8 cellular contexts compared by ENCODE assay signal in the genomic region with DNA sequence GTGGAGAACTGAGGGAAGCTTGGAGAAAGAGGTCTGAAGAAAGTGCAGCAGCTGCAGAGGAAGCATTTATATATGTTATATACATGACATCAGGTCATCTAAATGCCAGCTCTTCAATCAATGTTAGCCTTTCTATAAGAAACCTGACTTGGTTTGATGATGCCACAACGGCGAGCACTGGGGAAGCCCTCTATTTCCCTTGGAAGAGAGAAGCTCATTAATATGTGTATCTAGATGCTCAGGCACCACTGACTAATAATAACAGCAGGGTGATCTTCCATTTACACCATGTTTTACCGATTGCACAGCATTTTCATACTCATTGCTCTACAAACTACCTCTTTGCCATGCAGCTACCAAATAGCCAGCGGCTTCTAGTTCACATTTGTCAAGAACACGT. TPM values are rescaled to one million over a fixed set of nuclear protein-coding genes. Genes with fewer than 3 reads are reported as not detected.
DNase-seq lines count a peak whose midpoint lies in the region; ATAC-seq, FAIRE-seq and TF ChIP-seq lines count a peak whose summit lies in the region.

No MANE protein-coding gene starts in this region.

- H3K27ac ChIP-seq in Panc1 (ENCODE audit: low read length) (peak overlapping the region; percentile 92), epithelial cell of prostate (peak overlapping the region; percentile 73), small intestine (ENCODE audit: low read depth in 1 of 2, low read length in 1 of 2) (no peak overlapping the region)

- POLR2A ChIA-PET in Panc1 (lab: Charles Lee): no interaction called here

- peaks cover 12% of the 10 kb centered on the region for H3K4me1 Mint-ChIP-seq in progenitor cell of endocrine pancreas (ENCODE audit: low read depth)

- DNase-seq in Panc1 (ENCODE audit: low read depth, low spot score) (no peak), epithelial cell of prostate (ENCODE audit: low read depth, low spot score) (no peak), progenitor cell of endocrine pancreas (ENCODE audit: low spot score, unreplicated experiment) (no peak), NCI-H1436 treated with DMSO at 0.1 percent for 48 hours (lab: John Stamatoyannopoulos, UW) (no peak), SKM-1 (lab: John Stamatoyannopoulos, UW; ENCODE audit: unreplicated experiment) (no peak), small intestine (no peak)

- ATAC-seq in Panc1 (no peak), HG03039 (IDR thresholded peaks at IDR 0.05; ENCODE audit: unreplicated experiment) (no peak)

- no peak for TF ChIP-seq CTCF in Panc1 (IDR thresholded peaks at IDR 0.05)
- no peak for TF ChIP-seq CTCF in progenitor cell of endocrine pancreas (IDR thresholded peaks at IDR 0.05; ENCODE audit: unreplicated experiment)

- H3K27me3 ChIP-seq in Panc1 (ENCODE audit: control insufficient read depth, insufficient read depth, low read length): no peaks in the 10 kb centered on the region
- no peaks in the 10 kb centered on the region for H3K27me3 ChIP-seq in small intestine (ENCODE audit: control insufficient read depth in 2 of 2, insufficient read depth in 2 of 2, low read length in 2 of 2)

- H3K4me1 ChIP-seq in Panc1 (ENCODE audit: control insufficient read depth, insufficient read depth, low read length) (peaks cover 12% of the 10 kb centered on the region), small intestine (ENCODE audit: control insufficient read depth in 2 of 2, insufficient read depth in 1 of 2, low read depth in 1 of 2, low read length in 1 of 2) (no peaks in the 10 kb centered on the region)

- BruUV-seq in Panc1 (replicated peaks; lab: Mats Ljungman, UMichigan): TSS peak; percentile 63

- peak overlapping the region; percentile 97 for H3K4me3 Mint-ChIP-seq in progenitor cell of endocrine pancreas (ENCODE audit: low read depth)

- no peak for FAIRE-seq in small intestine (lab: Jason Lieb, UNC)

- H3K27ac Mint-ChIP-seq in progenitor cell of endocrine pancreas: no peak overlapping the region

- H3K4me3 ChIP-seq in GM08714 (ENCODE audit: low read length) (peak overlapping the region; percentile 90), Panc1 (ENCODE audit: low read depth in 2 of 2, low read length in 2 of 2) (peak overlapping the region; percentile 85), small intestine (ENCODE audit: low read depth in 1 of 2, low read length in 2 of 2) (peak overlapping the region in 1 of 2 donors; percentile 64)

- in situ Hi-C loops in Panc1 (cut with HindIII; ENCODE audit: low pct_unique_long_range_greater_than_20kb, low sequenced_read_pairs): no loop called here

- WGBS in small intestine, 3 donors: 3 to 19% (median 13%) methylated on average over 5 of the region's 5 CpGs

- peaks cover 15% of the 10 kb centered on the region for H3K36me3 Mint-ChIP-seq in progenitor cell of endocrine pancreas (ENCODE audit: insufficient read depth)

- no peaks in the 10 kb centered on the region for H3K27me3 Mint-ChIP-seq in progenitor cell of endocrine pancreas

- H3K36me3 ChIP-seq in Panc1 (ENCODE audit: control insufficient read depth, insufficient read depth, low read length) (peaks cover 2% of the 10 kb centered on the region), small intestine (ENCODE audit: control insufficient read depth in 2 of 2, insufficient read depth in 2 of 2, low read length in 2 of 2) (no peaks in the 10 kb centered on the region)

- H3K9me3 ChIP-seq in Panc1 (ENCODE audit: control insufficient read depth, insufficient read depth, low read depth, low read length) (no peaks in the 10 kb centered on the region), small intestine (ENCODE audit: control insufficient read depth, low read depth) (no peaks in the 10 kb centered on the region)

- intact Hi-C loops in Panc1 (cut with micrococcal nuclease; ENCODE audit: unreplicated experiment): no loop called here

- H3K9me3 Mint-ChIP-seq in progenitor cell of endocrine pancreas (ENCODE audit: low read depth): no peaks in the 10 kb centered on the region

- CTCF ChIA-PET in Panc1 (lab: Charles Lee): no interaction called here

RNA-seq across cellular contexts. Expression of gene ACYP1, which starts 0.8 kb away (rescaled TPM):
- total RNA-seq in Panc1 (2021; ENCODE audit: unreplicated experiment) (21.3 TPM), progenitor cell of endocrine pancreas (19.9 and 21.2 TPM in 2 replicates)
- 15.3 TPM for polyA plus RNA-seq in Panc1 (2012; ENCODE audit: insufficient read length)
- 10 to 100 TPM; 15.9 to 26.2 (median 19.0) TPM for polyA plus RNA-seq in small intestine

RNA-seq across cellular contexts. Expression of gene ZC2HC1C, which starts 6.4 kb away (rescaled TPM):
- 5.2 TPM for total RNA-seq in Panc1 (2021; ENCODE audit: unreplicated experiment)
- 3.4 TPM for polyA plus RNA-seq in Panc1 (2012; ENCODE audit: insufficient read length)
- total RNA-seq in progenitor cell of endocrine pancreas: 4.8 and 7.5 TPM in 2 replicates
- polyA plus RNA-seq in small intestine: 10 to 100 TPM in 1 of 3 donors, 1 to 10 TPM in 2; 3.5 to 15.9 (median 8.6) TPM

RNA-seq across cellular contexts. Expression of gene MLH3, which starts 11.7 kb away (rescaled TPM):
- 17.0 TPM for total RNA-seq in Panc1 (2021; ENCODE audit: unreplicated experiment)
- polyA plus RNA-seq in Panc1 (2012; ENCODE audit: insufficient read length): 14.3 TPM
- total RNA-seq in progenitor cell of endocrine pancreas: 30.8 TPM in 2 replicates
- 10 to 100 TPM; 13.9 to 21.2 (median 14.1) TPM for polyA plus RNA-seq in small intestine

Comparison
In these comparisons a context has a peak if more than half of its experiments do, and no peak if none do; other contexts are left out.
1. H3K27ac ChIP-seq: peak in Panc1 (single experiment) and epithelial cell of prostate (single experiment); none in small intestine (0 of 2).